In the genomic region with DNA sequence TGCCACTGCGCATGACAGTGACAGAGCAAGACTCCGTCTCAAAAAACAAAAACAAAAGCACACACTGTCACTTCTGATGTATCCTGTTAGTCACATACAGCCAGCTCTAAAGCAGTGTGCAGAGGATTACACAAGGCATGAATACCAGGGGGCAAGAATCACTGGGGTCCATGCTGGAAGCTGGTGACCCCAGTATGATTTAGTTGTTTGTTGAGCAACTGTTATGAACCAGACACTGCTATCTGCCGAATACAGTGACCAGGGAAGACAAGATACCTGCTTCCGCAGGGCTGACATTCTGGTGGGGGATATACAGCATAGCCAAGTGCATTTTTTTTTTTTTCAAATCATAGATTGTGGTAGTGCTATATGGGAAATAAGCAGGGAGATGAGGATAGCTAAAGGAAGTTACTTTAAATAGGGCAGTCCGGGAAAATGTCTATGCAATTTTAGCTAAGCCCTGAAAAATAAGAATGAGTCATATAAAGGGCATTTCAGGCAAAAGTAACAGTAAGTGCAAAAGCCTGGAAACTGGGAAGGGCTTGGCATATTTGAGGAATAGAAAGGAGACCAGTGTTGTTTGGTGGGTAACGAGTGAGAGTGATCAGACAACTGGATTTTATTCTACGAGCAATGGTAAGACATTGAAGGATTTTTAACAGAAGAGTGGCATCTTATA, we compare ENCODE assay signal across 19 cellular contexts.
DNase-seq lines count a peak whose midpoint lies in the region; ATAC-seq and TF ChIP-seq lines count a peak whose summit lies in the region.
"Had no signal": no experiment of that assay in that cellular context is flagged by ENCODE, and none has a peak within 500 bp of the region (broad histone marks: within the 10 kb centered on the region; RNA-seq: fewer than 3 reads in every experiment).

No MANE protein-coding gene starts in this region.

- H3K4me1 Mint-ChIP-seq in osteocyte (ENCODE audit: unreplicated experiment) = peaks cover 25% of the 10 kb centered on the region
- H3K4me1 Mint-ChIP-seq: activated naive CD8-positive, alpha-beta T cell treated with anti-CD3 and anti-CD28 coated beads, Interleukin-2, amount 10 ng/mL, durations not matched to agents 7 days and 5 days had no signal

- H3K4me1 ChIP-seq in SJSA1 (replicated peaks) = peaks cover 24% of the 10 kb centered on the region
- H3K4me1 ChIP-seq: lower lobe of right lung had no signal

- H3K27ac Mint-ChIP-seq in osteocyte (ENCODE audit: unreplicated experiment) = peak overlapping the region; percentile 79
- H3K27ac Mint-ChIP-seq: activated naive CD8-positive, alpha-beta T cell treated with anti-CD3 and anti-CD28 coated beads, Interleukin-2, amount 10 ng/mL, durations not matched to agents 7 days and 5 days; CD8-positive, alpha-beta T cell had no signal

- H3K9me3 Mint-ChIP-seq in osteocyte (ENCODE audit: unreplicated experiment) = no peaks in the 10 kb centered on the region
- H3K9me3 Mint-ChIP-seq: activated naive CD8-positive, alpha-beta T cell treated with anti-CD3 and anti-CD28 coated beads, Interleukin-2, amount 10 ng/mL, durations not matched to agents 7 days and 5 days; CD8-positive, alpha-beta T cell had no signal

- H3K27me3 Mint-ChIP-seq in osteocyte (ENCODE audit: unreplicated experiment) = no peaks in the 10 kb centered on the region
- H3K27me3 Mint-ChIP-seq: activated naive CD8-positive, alpha-beta T cell treated with anti-CD3 and anti-CD28 coated beads, Interleukin-2, amount 10 ng/mL, durations not matched to agents 7 days and 5 days had no signal

- H3K27me3 ChIP-seq in SJSA1 (replicated peaks) = no peaks in the 10 kb centered on the region

- H3K36me3 ChIP-seq in SJSA1 = no peaks in the 10 kb centered on the region
- H3K36me3 ChIP-seq: lower lobe of right lung had no signal

- peak overlapping the region; percentile 71 for H3K27ac ChIP-seq in SJSA1
- H3K27ac ChIP-seq: lower lobe of right lung, VCaP had no signal

- no peak overlapping the region for H3K4me3 Mint-ChIP-seq in osteocyte (ENCODE audit: unreplicated experiment)
- H3K4me3 Mint-ChIP-seq: activated naive CD8-positive, alpha-beta T cell treated with anti-CD3 and anti-CD28 coated beads, Interleukin-2, amount 10 ng/mL, durations not matched to agents 7 days and 5 days; CD8-positive, alpha-beta T cell had no signal

- TF ChIP-seq CTCF in osteocyte (IDR thresholded peaks at IDR 0.05) = no peak

- ATAC-seq in HG03045 (IDR thresholded peaks at IDR 0.05; ENCODE audit: unreplicated experiment) = no peak
- ATAC-seq: CD8-positive, alpha-beta T cell; lower lobe of right lung had no signal

- no peaks in the 10 kb centered on the region for H3K9me3 ChIP-seq in SJSA1 (replicated peaks)
- H3K9me3 ChIP-seq: lower lobe of right lung had no signal

- DNase-seq in EL = peak; percentile 76
- DNase-seq in SJSA1 (ENCODE audit: low read depth in 1 of 2, low spot score in 2 of 2) = peak in 1 of 2 experiments; percentile 75
- peak; percentile 60 for DNase-seq in fibroblast of gingiva (ENCODE audit: low read depth)
- no peak for DNase-seq in osteocyte (ENCODE audit: extremely low spot score, unreplicated experiment)
- DNase-seq in stimulated activated CD4-positive, alpha-beta T cell treated with anti-CD3 and anti-CD28 coated beads, Interleukin-4, amount 100 ng/mL, for 1 hour = no peak
- no peak for DNase-seq in AML-193 (lab: John Stamatoyannopoulos, UW)
- DNase-seq in activated CD4-positive, alpha-beta T cell treated with anti-CD3 and anti-CD28 coated beads, Interleukin-2, amount 50 U/mL, for 1 hour = no peak
- DNase-seq: activated CD8-positive, alpha-beta memory T cell treated with anti-CD3 and anti-CD28 coated beads, Interleukin-2, amount 50 U/mL, for 48 hours; activated naive CD8-positive, alpha-beta T cell treated with anti-CD3 and anti-CD28 coated beads, Interleukin-2, amount 10 ng/mL, durations not matched to agents 7 days and 5 days; CD8-positive, alpha-beta T cell; GF-D8; hypothalamus; lower lobe of right lung; NCI-H187 treated with DMSO at 0.1 percent for 48 hours; NCI-H748 treated with DMSO at 0.1 percent for 48 hours; stimulated activated CD4-positive, alpha-beta T cell treated with anti-CD3 and anti-CD28 coated beads, Interleukin-4, amount 100 ng/mL, for 24 hours; stimulated activated naive CD4-positive, alpha-beta T cell had no signal

- H3K36me3 Mint-ChIP-seq in osteocyte (ENCODE audit: unreplicated experiment) = no peaks in the 10 kb centered on the region
- H3K36me3 Mint-ChIP-seq: activated naive CD8-positive, alpha-beta T cell treated with anti-CD3 and anti-CD28 coated beads, Interleukin-2, amount 10 ng/mL, durations not matched to agents 7 days and 5 days; CD8-positive, alpha-beta T cell had no signal

- no peak overlapping the region for H3K4me3 ChIP-seq in SJSA1
- H3K4me3 ChIP-seq: lower lobe of right lung had no signal

Comparison
In these comparisons a context has a peak if more than half of its experiments do, and no peak if none do; other contexts are left out.
1. DNase-seq: peak in EL (single experiment) and fibroblast of gingiva (single experiment); none in osteocyte (single experiment), stimulated activated CD4-positive, alpha-beta T cell treated with anti-CD3 and anti-CD28 coated beads, Interleukin-4, amount 100 ng/mL, for 1 hour (single experiment), AML-193 (0 of 2) and activated CD4-positive, alpha-beta T cell treated with anti-CD3 and anti-CD28 coated beads, Interleukin-2, amount 50 U/mL, for 1 hour (single experiment).